Comparison of ENCODE assay signal across 14 cellular contexts in the genomic region with DNA sequence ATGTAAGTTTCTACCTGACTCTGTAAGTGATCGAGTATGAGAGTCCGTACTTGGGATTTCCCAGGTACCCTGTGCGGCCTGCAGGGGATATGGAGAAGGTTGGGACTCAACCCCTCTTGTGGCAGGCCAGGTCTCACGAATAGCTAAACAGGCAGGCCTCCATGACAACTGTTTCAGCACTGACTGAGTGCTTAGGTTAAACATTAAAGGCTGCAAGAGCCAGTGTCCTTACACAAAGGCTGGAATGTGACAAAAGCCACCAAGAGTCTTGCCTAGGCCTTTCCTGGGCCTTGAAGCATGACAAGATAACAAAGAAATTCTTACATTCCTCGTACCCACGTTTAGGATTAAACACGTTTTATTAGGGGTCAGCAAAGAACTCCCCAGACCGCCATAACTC. TPM values are rescaled to one million over a fixed set of nuclear protein-coding genes. Genes with fewer than 3 reads are reported as not detected.
A peak's percentile ranks its signal among the peaks of the same experiment; 100 is the strongest.
DNase-seq lines count a peak whose midpoint lies in the region; ATAC-seq and TF ChIP-seq lines count a peak whose summit lies in the region.
"Had no signal": no experiment of that assay in that cellular context is flagged by ENCODE, and none has a peak within 500 bp of the region (broad histone marks: within the 10 kb centered on the region; RNA-seq: fewer than 3 reads in every experiment).

No MANE protein-coding gene starts in this region.

- no peak for TF ChIP-seq POLR2A in gastrocnemius medialis (IDR thresholded peaks at IDR 0.05)

- no peaks in the 10 kb centered on the region for H3K36me3 ChIP-seq in CD8-positive, alpha-beta T cell (ENCODE audit: insufficient read depth, low read length)
- no peaks in the 10 kb centered on the region for H3K36me3 ChIP-seq in HUES6 (ENCODE audit: control insufficient read depth, insufficient read depth, low read length)
- no peaks in the 10 kb centered on the region for H3K36me3 ChIP-seq in gastrocnemius medialis

- peaks cover 5% of the 10 kb centered on the region for H3K36me3 Mint-ChIP-seq in CD8-positive, alpha-beta T cell
- no peaks in the 10 kb centered on the region for H3K36me3 Mint-ChIP-seq in neural crest cell (ENCODE audit: low read depth)

- peaks cover 22% of the 10 kb centered on the region for H3K4me1 ChIP-seq in CD8-positive, alpha-beta T cell (ENCODE audit: insufficient read depth, low read length)
- H3K4me1 ChIP-seq in HUES6 (ENCODE audit: control insufficient read depth, insufficient read depth, low read length) = peaks cover 31% of the 10 kb centered on the region
- no peaks in the 10 kb centered on the region for H3K4me1 ChIP-seq in gastrocnemius medialis

- in situ Hi-C loops in gastrocnemius medialis (cut with MboI; ENCODE audit: low sequenced_read_pairs in 4 of 4) = loop anchor here (5.0 to 25.0 kb wide), 4 partner anchors 181 to 569 kb away; a partner anchor contains a TSS

- H3K4me1 Mint-ChIP-seq in CD8-positive, alpha-beta T cell (ENCODE audit: low read depth) = peaks cover 35% of the 10 kb centered on the region
- H3K4me1 Mint-ChIP-seq in neural crest cell = peaks cover 39% of the 10 kb centered on the region

- no peak overlapping the region for H3K27ac ChIP-seq in CD8-positive, alpha-beta T cell (ENCODE audit: low read depth, low read length)
- H3K27ac ChIP-seq in HUES6 (ENCODE audit: low read depth, low read length) (peak overlapping the region; percentile 7; the same call in 1 of the 2 replicates), gastrocnemius medialis (no peak overlapping the region)

- H3K9me3 ChIP-seq in CD8-positive, alpha-beta T cell (ENCODE audit: low read length) = no peaks in the 10 kb centered on the region
- H3K9me3 ChIP-seq in HUES6 (ENCODE audit: control insufficient read depth, insufficient read depth, low read depth, low read length) (no peaks in the 10 kb centered on the region), gastrocnemius medialis (no peaks in the 10 kb centered on the region)

- H3K4me3 ChIP-seq in CD8-positive, alpha-beta T cell (ENCODE audit: low read depth, low read length) = no peak overlapping the region
- H3K4me3 ChIP-seq in HUES6 (ENCODE audit: low read depth, low read length) (no peak overlapping the region), epithelial cell of proximal tubule (ENCODE audit: low read depth, low read length) (no peak overlapping the region), gastrocnemius medialis (no peak overlapping the region)
- H3K4me3 ChIP-seq: dorsolateral prefrontal cortex had no signal

- no peaks in the 10 kb centered on the region for H3K9me3 Mint-ChIP-seq in CD8-positive, alpha-beta T cell
- H3K9me3 Mint-ChIP-seq in neural crest cell = no peaks in the 10 kb centered on the region

- CTCF ChIA-PET in CD8-positive, alpha-beta T cell (lab: Charles Lee) = interaction anchor here (0.8 to 9.7 kb wide), 5 partner anchors 50 to 213 kb away, joined by 3 to 138 read pairs (median 4); no protein-coding TSS in a partner anchor

- POLR2A ChIA-PET in CD8-positive, alpha-beta T cell (lab: Charles Lee) = no interaction called here

- no peak for ATAC-seq in CD8-positive, alpha-beta T cell
- ATAC-seq in GM21786 (IDR thresholded peaks at IDR 0.05; ENCODE audit: unreplicated experiment) (no peak), gastrocnemius medialis (no peak)

- no peak overlapping the region for H3K4me3 Mint-ChIP-seq in CD8-positive, alpha-beta T cell
- H3K4me3 Mint-ChIP-seq in neural crest cell = no peak overlapping the region

- H3K27me3 ChIP-seq in CD8-positive, alpha-beta T cell (ENCODE audit: insufficient read depth, low read length) = no peaks in the 10 kb centered on the region
- no peaks in the 10 kb centered on the region for H3K27me3 ChIP-seq in HUES6 (ENCODE audit: control insufficient read depth, insufficient read depth, low read length)
- no peaks in the 10 kb centered on the region for H3K27me3 ChIP-seq in gastrocnemius medialis
- H3K27me3 ChIP-seq: dorsolateral prefrontal cortex had no signal

- no peaks in the 10 kb centered on the region for H3K27me3 Mint-ChIP-seq in CD8-positive, alpha-beta T cell (ENCODE audit: low read depth)
- H3K27me3 Mint-ChIP-seq in neural crest cell (ENCODE audit: low read depth) = no peaks in the 10 kb centered on the region

- no peak for DNase-seq in CD8-positive, alpha-beta T cell
- DNase-seq in epithelial cell of proximal tubule (ENCODE audit: low read depth) (peak; percentile 59), neural crest cell (ENCODE audit: low read depth, low spot score) (no peak), DMS114 treated with DMSO at 0.1 percent for 48 hours (lab: John Stamatoyannopoulos, UW; ENCODE audit: unreplicated experiment) (no peak), gastrocnemius medialis (no peak)
- DNase-seq in activated T-cell treated with anti-CD3 and anti-CD28 coated beads, Interleukin-2, amount 50 U/mL, for 48 hours = no peak
- DNase-seq: activated gamma-delta T cell treated with Interleukin-2 at 50 U/mL for 16 hours, dorsolateral prefrontal cortex, GF-D8, mammary epithelial cell, NCI-H226, SIG-M5 had no signal

- H3K27ac Mint-ChIP-seq in CD8-positive, alpha-beta T cell = peak overlapping the region; percentile 74
- H3K27ac Mint-ChIP-seq in neural crest cell (ENCODE audit: unreplicated experiment) = peak overlapping the region; percentile 95

- intact Hi-C loops in CD8-positive, alpha-beta T cell (cut with DNase I, micrococcal nuclease) = loop anchor here (2.0 to 5.0 kb wide), 6 partner anchors 44 to 579 kb away; no protein-coding TSS in a partner anchor
- intact Hi-C loops in gastrocnemius medialis (cut with DNase I; ENCODE audit: low total_unique reads) = loop anchor here (2.0 to 5.0 kb wide), 2 partner anchors 215 to 314 kb away; a partner anchor contains a TSS

- TF ChIP-seq CTCF in CD8-positive, alpha-beta T cell (IDR thresholded peaks at IDR 0.05) = no peak
- TF ChIP-seq CTCF in epithelial cell of proximal tubule (conservative IDR thresholded peaks at IDR 0.05; ENCODE audit: low read depth, low read length) = peak; percentile 38
- TF ChIP-seq CTCF in neural crest cell (conservative IDR thresholded peaks at IDR 0.05) = no peak
- TF ChIP-seq CTCF in gastrocnemius medialis (IDR thresholded peaks at IDR 0.05 in 4 of 5, conservative IDR thresholded peaks at IDR 0.05 in 1 of 5) = no peak

- H3K9ac ChIP-seq in HUES6 (ENCODE audit: low read length) = no peak overlapping the region

RNA-seq across cellular contexts. Expression of a gene that starts 58.6 kb away (rescaled TPM):
- not detected for total RNA-seq in CD8-positive, alpha-beta T cell
- total RNA-seq in epithelial cell of proximal tubule = 0.29 and 1.3 TPM in 2 replicates
- 6.9 and 10.0 TPM in 2 replicates for total RNA-seq in neural crest cell
- total RNA-seq in gastrocnemius medialis = 100 to 1,000 TPM in 1 of 4 donors, 10 to 100 TPM in 3; 23.3 to 336 (median 38.4) TPM
